8 cellular contexts compared by ENCODE assay signal in genomic region chr5:151686673-151687378, GRCh38. TPM values are rescaled to one million over a fixed set of nuclear protein-coding genes. Genes with fewer than 3 reads are reported as not detected.
DNase-seq lines count a peak whose midpoint lies in the region; ATAC-seq and TF ChIP-seq lines count a peak whose summit lies in the region.

SPARC (minus strand) TSS chr5:151686915; CDS start chr5:151676188, 10,727 bp downstream.

- H3K9me3 ChIP-seq in DOHH2 (ENCODE audit: control insufficient read depth, insufficient read depth, low read length), result no peaks in the 10 kb centered on the region

- H3K9me2 ChIP-seq in DOHH2 (replicated peaks; ENCODE audit: control insufficient read depth, low read length), result no peaks in the 10 kb centered on the region

- H3K36me3 ChIP-seq in DOHH2 (ENCODE audit: control insufficient read depth, low read length), result no peaks in the 10 kb centered on the region

- DNase-seq in KBM-7 (peak; percentile 80), Right ventricle myocardium superior (peak; percentile 89), nucleus accumbens (lab: John Stamatoyannopoulos, UW) (peak in 53 of 56 donors; percentile 23 to 81 (median 61)), NCI-H2029 treated with DMSO at 0.1 percent for 48 hours (lab: John Stamatoyannopoulos, UW) (no peak)
- no peak for DNase-seq in activated naive CD8-positive, alpha-beta T cell treated with anti-CD3 and anti-CD28 coated beads, Interleukin-2, amount 50 U/mL, for 24 hours

- H3K4me1 Mint-ChIP-seq in activated naive CD8-positive, alpha-beta T cell treated with anti-CD3 and anti-CD28 coated beads, Interleukin-2, amount 50 U/mL, for 24 hours, result peaks cover 7% of the 10 kb centered on the region

- peak within 1 kb of the TSS; percentile 44 for H3K4me3 Mint-ChIP-seq in activated naive CD8-positive, alpha-beta T cell treated with anti-CD3 and anti-CD28 coated beads, Interleukin-2, amount 50 U/mL, for 24 hours

- no peak within 1 kb of the TSS for H3K27ac ChIP-seq in DOHH2 (ENCODE audit: low read depth, low read length)

- TF ChIP-seq CTCF in DOHH2 (IDR thresholded peaks at IDR 0.05; ENCODE audit: low read depth, low read length, poor library complexity, severe bottlenecking), result no peak

- no peaks in the 10 kb centered on the region for H4K20me1 ChIP-seq in DOHH2 (ENCODE audit: control insufficient read depth, insufficient read depth, low read depth, low read length)

- no peaks in the 10 kb centered on the region for H3K79me2 ChIP-seq in DOHH2 (ENCODE audit: control insufficient read depth, low read length)

- intact Hi-C loops in Right ventricle myocardium superior (cut with DNase I), result no loop called here

- H3K27ac Mint-ChIP-seq in activated naive CD8-positive, alpha-beta T cell treated with anti-CD3 and anti-CD28 coated beads, Interleukin-2, amount 50 U/mL, for 24 hours, result no peak within 1 kb of the TSS

- H3K9me3 Mint-ChIP-seq in activated naive CD8-positive, alpha-beta T cell treated with anti-CD3 and anti-CD28 coated beads, Interleukin-2, amount 50 U/mL, for 24 hours, result no peaks in the 10 kb centered on the region

- no peaks in the 10 kb centered on the region for H3K36me3 Mint-ChIP-seq in activated naive CD8-positive, alpha-beta T cell treated with anti-CD3 and anti-CD28 coated beads, Interleukin-2, amount 50 U/mL, for 24 hours (ENCODE audit: low read depth)

- ATAC-seq in GM21515 (IDR thresholded peaks at IDR 0.05; ENCODE audit: unreplicated experiment) (peak; percentile 64), Right ventricle myocardium superior (ENCODE audit: poor library complexity) (peak; percentile 86), HG03571 (IDR thresholded peaks at IDR 0.05; ENCODE audit: unreplicated experiment) (no peak)
- peak; percentile 62 for ATAC-seq in activated naive CD8-positive, alpha-beta T cell treated with anti-CD3 and anti-CD28 coated beads, Interleukin-2, amount 50 U/mL, for 24 hours

- peaks cover 23% of the 10 kb centered on the region for H3K27me3 Mint-ChIP-seq in activated naive CD8-positive, alpha-beta T cell treated with anti-CD3 and anti-CD28 coated beads, Interleukin-2, amount 50 U/mL, for 24 hours

- H3F3A ChIP-seq in DOHH2 (ENCODE audit: control insufficient read depth, insufficient read depth), result no peaks in the 10 kb centered on the region

- peak within 1 kb of the TSS; percentile 40 for H3K4me3 ChIP-seq in DOHH2 (ENCODE audit: low read length)

- in situ Hi-C loops in KBM-7 (cut with MboI; ENCODE audit: low pct_unique_long_range_greater_than_20kb, low sequenced_read_pairs), result no loop called here

- peaks cover 7% of the 10 kb centered on the region for H3K27me3 ChIP-seq in DOHH2 (ENCODE audit: control insufficient read depth, low read length)

- peaks cover 21% of the 10 kb centered on the region for H3K4me1 ChIP-seq in DOHH2 (ENCODE audit: control insufficient read depth, low read length)

- peak within 1 kb of the TSS; percentile 48 for H3K4me2 ChIP-seq in DOHH2 (ENCODE audit: low read length)

RNA-seq across cellular contexts. Expression of gene SPARC, which starts in this region (rescaled TPM):
- 435 TPM for total RNA-seq in Right ventricle myocardium superior

Comparison
In these comparisons a context has a peak if more than half of its experiments do, and no peak if none do; other contexts are left out.
1. DNase-seq: peak in KBM-7 (single experiment), Right ventricle myocardium superior (single experiment) and nucleus accumbens (53 of 56); none in activated naive CD8-positive, alpha-beta T cell treated with anti-CD3 and anti-CD28 coated beads, Interleukin-2, amount 50 U/mL, for 24 hours (single experiment) and NCI-H2029 treated with DMSO at 0.1 percent for 48 hours (single experiment).